Comparison of ENCODE assay signal across 2 cellular contexts in the genomic region with DNA sequence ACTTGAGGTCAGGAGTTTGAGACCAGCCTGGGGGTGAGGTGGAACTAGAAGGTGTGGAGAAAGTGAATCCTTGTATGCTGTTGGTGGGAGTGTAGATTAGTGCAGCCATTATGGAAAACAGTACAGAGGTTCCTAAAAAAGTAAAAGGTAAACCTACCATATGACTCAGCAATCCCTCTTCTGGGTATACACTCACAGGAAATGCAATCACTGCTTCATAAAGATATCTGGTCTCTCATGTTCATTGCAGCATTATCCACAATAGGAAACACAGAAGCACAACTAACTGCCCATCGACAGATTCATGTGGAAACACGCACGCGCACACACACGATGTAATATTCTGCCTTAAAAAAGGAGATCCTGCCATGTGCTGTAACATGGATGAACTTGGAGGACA.
TF ChIP-seq lines count a peak whose summit lies in the region.

No MANE protein-coding gene starts in this region.

TF ChIP-seq in A549, 52 proteins besides CTCF, POLR2A, EP300 and RAD21:
- TF ChIP-seq MAX (IDR thresholded peaks at IDR 0.05): no peak
- no peak for TF ChIP-seq RCOR1 (IDR thresholded peaks at IDR 0.05; ENCODE audit: low read depth, low read length)
- TF ChIP-seq FOSL2 (IDR thresholded peaks at IDR 0.05): no peak
- no peak for TF ChIP-seq FOSL2 (CRISPR knock-in tag; IDR thresholded peaks at IDR 0.05)
- TF ChIP-seq FOSB (CRISPR knock-in tag; IDR thresholded peaks at IDR 0.05): no peak
- no peak for TF ChIP-seq BCL3 (IDR thresholded peaks at IDR 0.05)
- no peak for TF ChIP-seq JUN (IDR thresholded peaks at IDR 0.05)

TF ChIP-seq in endothelial cell of umbilical vein, 7 proteins besides CTCF, POLR2A, EP300 and RAD21:
- TF ChIP-seq MAX (IDR thresholded peaks at IDR 0.05; ENCODE audit: insufficient read depth, insufficient read length) (no peak), JUN (IDR thresholded peaks at IDR 0.05; ENCODE audit: borderline replicate concordance, insufficient read depth, insufficient read length, low read depth) (no peak), FOS (IDR thresholded peaks at IDR 0.05; ENCODE audit: borderline replicate concordance, insufficient read depth, low read length) (no peak), MYC (IDR thresholded peaks at IDR 0.05; ENCODE audit: low read depth, low read length) (no peak), POLR2AphosphoS5 (IDR thresholded peaks at IDR 0.05; ENCODE audit: insufficient read depth, low read depth, low read length) (no peak), EZH2 (IDR thresholded peaks at IDR 0.05; ENCODE audit: borderline replicate concordance, low read depth, low read length, severe bottlenecking) (no peak), GATA2 (IDR thresholded peaks at IDR 0.05; ENCODE audit: insufficient read depth, insufficient read length, low read depth, low read length) (no peak)
